In the genomic region with DNA sequence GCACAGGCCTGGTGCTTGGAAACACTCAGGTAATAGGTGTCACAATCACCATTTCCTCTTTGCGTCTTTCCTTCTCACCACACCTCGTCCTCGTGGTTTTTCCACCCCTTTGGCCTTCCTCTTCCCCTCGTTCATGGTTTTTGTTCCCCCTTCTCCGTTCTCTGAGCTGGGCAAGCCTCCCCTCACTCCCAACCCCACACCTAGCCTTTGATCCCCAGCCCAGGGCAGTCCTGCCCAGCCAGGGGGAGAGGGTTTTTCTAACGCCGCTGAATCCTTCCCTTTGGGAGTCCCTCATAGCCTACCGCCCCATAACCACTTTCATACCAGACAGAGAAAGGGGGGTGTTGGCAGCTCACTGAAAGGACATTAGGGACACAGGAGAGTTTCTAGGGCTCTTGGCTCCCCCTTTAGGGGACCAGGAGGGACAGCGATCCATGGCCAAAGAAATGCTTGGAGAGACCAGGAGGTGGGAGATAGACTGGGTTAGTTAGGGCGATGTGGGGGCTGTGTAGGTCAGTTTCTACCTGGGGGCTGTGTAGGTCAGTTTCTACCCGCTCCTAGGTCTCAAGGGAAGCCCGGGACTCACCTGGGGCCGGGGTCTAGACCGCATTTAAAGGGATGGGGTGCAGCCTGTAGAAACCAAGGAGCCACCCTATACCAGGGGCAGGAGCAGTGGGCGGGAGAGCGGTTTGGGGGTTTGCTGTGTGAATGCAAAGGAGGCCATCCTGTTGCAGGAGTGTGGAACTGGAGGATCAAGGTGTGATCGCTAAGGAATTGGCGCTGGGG, we compare ENCODE assay signal across 8 cellular contexts. TPM values are rescaled to one million over a fixed set of nuclear protein-coding genes. Genes with fewer than 3 reads are reported as not detected.
DNase-seq lines count a peak whose midpoint lies in the region; ATAC-seq and TF ChIP-seq lines count a peak whose summit lies in the region.

No MANE protein-coding gene starts in this region.

- H3K4me3 ChIP-seq in SK-N-SH (ENCODE audit: low read depth in 2 of 2, low read length in 1 of 2) (peak overlapping the region; percentile 65 to 78), fibroblast of the aortic adventitia (ENCODE audit: low read depth, low read length) (peak overlapping the region; percentile 79), rectal smooth muscle tissue (ENCODE audit: low read length) (peak overlapping the region; percentile 74)

- H3K27me3 ChIP-seq in SK-N-SH (ENCODE audit: insufficient read depth) (no peaks in the 10 kb centered on the region), rectal smooth muscle tissue (ENCODE audit: control insufficient read depth, insufficient read depth, low read length) (no peaks in the 10 kb centered on the region)

- WGBS in SK-N-SH (ENCODE audit: low lambda C conversion rate): 67% methylated on average over 18 of the region's 18 CpGs

- no peaks in the 10 kb centered on the region for H3K9me2 ChIP-seq in SK-N-SH

- intact Hi-C loops in activated naive CD4-positive, alpha-beta T cell treated with anti-CD3 and anti-CD28 coated beads for 36 hours (cut with micrococcal nuclease): no loop called here

- ATAC-seq in activated naive CD4-positive, alpha-beta T cell treated with anti-CD3 and anti-CD28 coated beads, Interleukin-2, amount 50 U/mL, for 72 hours: no peak
- ATAC-seq in HG03097 (IDR thresholded peaks at IDR 0.05; ENCODE audit: low FRiP score, unreplicated experiment): no peak

- peak overlapping the region; percentile 95 for H3K4me2 ChIP-seq in SK-N-SH

- no peak for DNase-seq in activated naive CD4-positive, alpha-beta T cell treated with anti-CD3 and anti-CD28 coated beads for 36 hours
- DNase-seq in activated naive CD4-positive, alpha-beta T cell treated with anti-CD3 and anti-CD28 coated beads, Interleukin-2, amount 50 U/mL, for 72 hours (ENCODE audit: low spot score in 2 of 2): no peak
- DNase-seq in SK-N-SH: peak; percentile 82
- DNase-seq in fibroblast of the aortic adventitia (ENCODE audit: low read depth): peak; percentile 51
- no peak for DNase-seq in activated gamma-delta T cell (lab: John Stamatoyannopoulos, UW)
- no peak for DNase-seq in epidermal melanocyte (ENCODE audit: insufficient read length, low spot score)

- TF ChIP-seq CTCF in SK-N-SH (IDR thresholded peaks at IDR 0.05): peak; percentile 62
- TF ChIP-seq CTCF in fibroblast of the aortic adventitia (IDR thresholded peaks at IDR 0.05; ENCODE audit: insufficient read depth, low read length): peak; percentile 28

- H3K27me3 Mint-ChIP-seq in activated naive CD4-positive, alpha-beta T cell treated with anti-CD3 and anti-CD28 coated beads for 36 hours (ENCODE audit: low read depth): peaks cover 31% of the 10 kb centered on the region

- H3K9ac ChIP-seq in SK-N-SH: peak overlapping the region; percentile 83
- peak overlapping the region; percentile 27 for H3K9ac ChIP-seq in rectal smooth muscle tissue (ENCODE audit: low read length)

- TF ChIP-seq RAD21 in SK-N-SH (IDR thresholded peaks at IDR 0.05; ENCODE audit: low read length): peak; percentile 79

- peak overlapping the region; percentile 87; the same call in 1 of the 2 replicates for H2AFZ ChIP-seq in SK-N-SH (ENCODE audit: low read depth)

- peaks cover 1% of the 10 kb centered on the region for H3K36me3 Mint-ChIP-seq in activated naive CD4-positive, alpha-beta T cell treated with anti-CD3 and anti-CD28 coated beads for 36 hours (ENCODE audit: low read depth)
- H3K36me3 Mint-ChIP-seq in activated naive CD4-positive, alpha-beta T cell treated with anti-CD3 and anti-CD28 coated beads, Interleukin-2, amount 50 U/mL, for 72 hours: peaks cover 4 to 12% of the 10 kb centered on the region in 2 donors

- H3K4me3 Mint-ChIP-seq in activated naive CD4-positive, alpha-beta T cell treated with anti-CD3 and anti-CD28 coated beads for 36 hours: peak overlapping the region; percentile 54

- no peaks in the 10 kb centered on the region for H3K9me3 ChIP-seq in SK-N-SH

- H3K4me1 ChIP-seq in SK-N-SH (ENCODE audit: control insufficient read depth in 1 of 2, insufficient read depth in 2 of 2, low read depth in 1 of 2, low read length in 1 of 2) (peaks cover 6 to 22% of the 10 kb centered on the region in 2 experiments; a peak in 2 of 4 replicates), rectal smooth muscle tissue (ENCODE audit: control insufficient read depth, insufficient read depth, low read length) (peaks cover 8% of the 10 kb centered on the region)

- TF ChIP-seq EP300 in SK-N-SH (IDR thresholded peaks at IDR 0.05; ENCODE audit: borderline replicate concordance in 1 of 2, low read depth in 1 of 2, low read length in 1 of 2): no peak

- peaks cover 14% of the 10 kb centered on the region for H3K4me1 Mint-ChIP-seq in activated naive CD4-positive, alpha-beta T cell treated with anti-CD3 and anti-CD28 coated beads for 36 hours (ENCODE audit: low read depth)

- no peaks in the 10 kb centered on the region for H3K9me3 Mint-ChIP-seq in activated naive CD4-positive, alpha-beta T cell treated with anti-CD3 and anti-CD28 coated beads for 36 hours
- no peaks in the 10 kb centered on the region for H3K9me3 Mint-ChIP-seq in activated naive CD4-positive, alpha-beta T cell treated with anti-CD3 and anti-CD28 coated beads, Interleukin-2, amount 50 U/mL, for 72 hours

- peaks cover 22% of the 10 kb centered on the region for H4K20me1 ChIP-seq in SK-N-SH (ENCODE audit: insufficient read depth)

- CTCF ChIA-PET in activated naive CD4-positive, alpha-beta T cell treated with anti-CD3 and anti-CD28 coated beads for 36 hours (lab: Charles Lee): interaction anchor here (0.6 kb wide), 1 partner anchor 388 kb away, joined by 8 read pairs; no protein-coding TSS in a partner anchor
- CTCF ChIA-PET in SK-N-SH (lab: Yijun Ruan, JAX): interaction anchor here (0.6 to 17.1 kb wide), 14 partner anchors 9 to 125 kb away, joined by 3 to 220 read pairs (median 14); a partner anchor contains a TSS

- POLR2A ChIA-PET in SK-N-SH (lab: Yijun Ruan, JAX): interaction anchor here (0.6 to 1.0 kb wide), 3 partner anchors 26 to 134 kb away, joined by 3 to 4 read pairs (median 3); a partner anchor contains a TSS

- peaks cover 5% of the 10 kb centered on the region for H3F3A ChIP-seq in SK-N-SH (replicated peaks; ENCODE audit: insufficient read depth)

- H3K36me3 ChIP-seq in SK-N-SH (replicated peaks in 1 of 2; ENCODE audit: control insufficient read depth in 1 of 2, insufficient read depth in 2 of 2, low read length in 1 of 2) (peaks cover 12 to 16% of the 10 kb centered on the region in 2 experiments), rectal smooth muscle tissue (ENCODE audit: control insufficient read depth, insufficient read depth, low read length) (peaks cover 8% of the 10 kb centered on the region)

- no peak overlapping the region for H3K27ac Mint-ChIP-seq in activated naive CD4-positive, alpha-beta T cell treated with anti-CD3 and anti-CD28 coated beads for 36 hours
- H3K27ac Mint-ChIP-seq in activated naive CD4-positive, alpha-beta T cell treated with anti-CD3 and anti-CD28 coated beads, Interleukin-2, amount 50 U/mL, for 72 hours: no peak overlapping the region

- H3K27ac ChIP-seq in SK-N-SH (ENCODE audit: low read depth in 2 of 2, low read length in 1 of 2) (no peak overlapping the region), rectal smooth muscle tissue (ENCODE audit: low read depth, low read length) (peak overlapping the region; percentile 30)

- H3K79me2 ChIP-seq in SK-N-SH (ENCODE audit: insufficient read depth): peaks cover 30% of the 10 kb centered on the region

TF ChIP-seq in SK-N-SH, 30 proteins besides CTCF, POLR2A, EP300 and RAD21 (continues in another document):
- TF ChIP-seq ELF1 (IDR thresholded peaks at IDR 0.05) (no peak), JUND (IDR thresholded peaks at IDR 0.05) (no peak), MXI1 (IDR thresholded peaks at IDR 0.05; ENCODE audit: low read depth, low read length) (no peak)

RNA-seq across cellular contexts. Expression of a gene that starts 1.4 kb away (rescaled TPM):
- 1 to 10 TPM; 5.9 to 6.0 TPM for total RNA-seq in activated naive CD4-positive, alpha-beta T cell treated with anti-CD3 and anti-CD28 coated beads for 36 hours
- total RNA-seq in activated naive CD4-positive, alpha-beta T cell treated with anti-CD3 and anti-CD28 coated beads, Interleukin-2, amount 50 U/mL, for 72 hours: 10 to 100 TPM in 1 of 2 donors, 1 to 10 TPM in 1; 3.7 to 11.1 TPM
- 51.1 and 64.4 TPM in 2 replicates for polyA plus RNA-seq in SK-N-SH (2012; rRNA removed)
- 41.3 and 47.7 TPM in 2 replicates for polyA plus RNA-seq in SK-N-SH (2012; cell fraction: cytosol; rRNA removed)
- polyA plus RNA-seq in SK-N-SH (2012; cell fraction: nucleus; rRNA removed): 150 and 187 TPM in 2 replicates
- total RNA-seq in fibroblast of the aortic adventitia (ENCODE audit: low replicate concordance): 24.9 and 37.9 TPM in 2 replicates

RNA-seq across cellular contexts. Expression of a gene that starts 26.6 kb away (rescaled TPM):
- 10 to 100 TPM; 10.1 to 10.5 TPM for total RNA-seq in activated naive CD4-positive, alpha-beta T cell treated with anti-CD3 and anti-CD28 coated beads for 36 hours
- total RNA-seq in activated naive CD4-positive, alpha-beta T cell treated with anti-CD3 and anti-CD28 coated beads, Interleukin-2, amount 50 U/mL, for 72 hours: 10 to 100 TPM; 16.7 to 27.7 TPM
- polyA plus RNA-seq in SK-N-SH (2012; rRNA removed): 29.7 and 31.0 TPM in 2 replicates
- polyA plus RNA-seq in SK-N-SH (2012; cell fraction: cytosol; rRNA removed): 8.1 and 13.3 TPM in 2 replicates
- 121 and 122 TPM in 2 replicates for polyA plus RNA-seq in SK-N-SH (2012; cell fraction: nucleus; rRNA removed)
- 13.9 and 14.3 TPM in 2 replicates for total RNA-seq in fibroblast of the aortic adventitia (ENCODE audit: low replicate concordance)

RNA-seq across cellular contexts. Expression of a gene that starts 41.2 kb away (rescaled TPM):
- total RNA-seq in activated naive CD4-positive, alpha-beta T cell treated with anti-CD3 and anti-CD28 coated beads for 36 hours: 10 to 100 TPM; 19.8 to 21.0 TPM
- total RNA-seq in activated naive CD4-positive, alpha-beta T cell treated with anti-CD3 and anti-CD28 coated beads, Interleukin-2, amount 50 U/mL, for 72 hours: 10 to 100 TPM; 34.4 to 39.2 TPM
- 6.4 and 6.5 TPM in 2 replicates for polyA plus RNA-seq in SK-N-SH (2012; rRNA removed)
- 3.4 and 6.2 TPM in 2 replicates for polyA plus RNA-seq in SK-N-SH (2012; cell fraction: cytosol; rRNA removed)
- 19.7 and 20.9 TPM in 2 replicates for polyA plus RNA-seq in SK-N-SH (2012; cell fraction: nucleus; rRNA removed)
- total RNA-seq in fibroblast of the aortic adventitia (ENCODE audit: low replicate concordance): 71.4 and 81.3 TPM in 2 replicates

RNA-seq across cellular contexts. Expression of a gene that starts 49.0 kb away (rescaled TPM):
- total RNA-seq in activated naive CD4-positive, alpha-beta T cell treated with anti-CD3 and anti-CD28 coated beads for 36 hours: 100 to 1,000 TPM; 166 to 169 TPM
- total RNA-seq in activated naive CD4-positive, alpha-beta T cell treated with anti-CD3 and anti-CD28 coated beads, Interleukin-2, amount 50 U/mL, for 72 hours: 100 to 1,000 TPM; 205 to 242 TPM
- polyA plus RNA-seq in SK-N-SH (2012; rRNA removed): 76.5 and 92.7 TPM in 2 replicates
- polyA plus RNA-seq in SK-N-SH (2012; cell fraction: cytosol; rRNA removed): 35.5 and 44.4 TPM in 2 replicates
- 460 and 556 TPM in 2 replicates for polyA plus RNA-seq in SK-N-SH (2012; cell fraction: nucleus; rRNA removed)
- total RNA-seq in fibroblast of the aortic adventitia (ENCODE audit: low replicate concordance): 25.3 and 41.2 TPM in 2 replicates

Comparison
In these comparisons a context has a peak if more than half of its experiments do, and no peak if none do; other contexts are left out.
1. DNase-seq: peak in SK-N-SH (single experiment) and fibroblast of the aortic adventitia (single experiment); none in activated naive CD4-positive, alpha-beta T cell treated with anti-CD3 and anti-CD28 coated beads for 36 hours (single experiment), activated naive CD4-positive, alpha-beta T cell treated with anti-CD3 and anti-CD28 coated beads, Interleukin-2, amount 50 U/mL, for 72 hours (0 of 2), activated gamma-delta T cell (single experiment) and epidermal melanocyte (single experiment).
2. Peak in every context shown above with its lines, with median percentiles within 50 percentile points of each other: H3K4me3 ChIP-seq.